11 cellular contexts compared by ENCODE assay signal in genomic region chr7:48096273-48096672, GRCh38. TPM values are rescaled to one million over a fixed set of nuclear protein-coding genes. Genes with fewer than 3 reads are reported as not detected.
DNase-seq lines count a peak whose midpoint lies in the region; ATAC-seq, FAIRE-seq and TF ChIP-seq lines count a peak whose summit lies in the region.
"Had no signal": no experiment of that assay in that cellular context is flagged by ENCODE, and none has a peak within 500 bp of the region (broad histone marks: within the 10 kb centered on the region; RNA-seq: fewer than 3 reads in every experiment).

No MANE protein-coding gene starts in this region.

- peaks cover 57% of the 10 kb centered on the region for H3K36me3 ChIP-seq in effector memory CD4-positive, alpha-beta T cell (ENCODE audit: control insufficient read depth, insufficient read depth, low read length)
- H3K36me3 ChIP-seq in small intestine (ENCODE audit: control insufficient read depth in 2 of 2, insufficient read depth in 2 of 2, low read length in 2 of 2) (peaks cover 9 to 24% of the 10 kb centered on the region in 2 donors), suprapubic skin (peaks cover 62% of the 10 kb centered on the region), Peyer's patch (peaks cover 0 to 76% (median 0%) of the 10 kb centered on the region in 3 donors)

- TF ChIP-seq POLR2A in suprapubic skin (IDR thresholded peaks at IDR 0.05) (no peak), Peyer's patch (IDR thresholded peaks at IDR 0.05) (no peak)

- no peaks in the 10 kb centered on the region for H3K27me3 ChIP-seq in effector memory CD4-positive, alpha-beta T cell (replicated peaks; ENCODE audit: control insufficient read depth, insufficient read depth, low read length, poor library complexity, severe bottlenecking)
- H3K27me3 ChIP-seq in small intestine (ENCODE audit: control insufficient read depth in 2 of 2, insufficient read depth in 2 of 2, low read length in 2 of 2) = no peaks in the 10 kb centered on the region
- no peaks in the 10 kb centered on the region for H3K27me3 ChIP-seq in suprapubic skin
- H3K27me3 ChIP-seq in Peyer's patch = no peaks in the 10 kb centered on the region

- H3K4me3 ChIP-seq in effector memory CD4-positive, alpha-beta T cell (ENCODE audit: insufficient read depth, low read depth, low read length, poor library complexity, severe bottlenecking) = peak overlapping the region; percentile 1
- no peak overlapping the region for H3K4me3 ChIP-seq in small intestine (ENCODE audit: low read depth in 1 of 2, low read length in 2 of 2)
- H3K4me3 ChIP-seq in suprapubic skin = no peak overlapping the region
- no peak overlapping the region for H3K4me3 ChIP-seq in Peyer's patch

- no peaks in the 10 kb centered on the region for H3K9me3 ChIP-seq in effector memory CD4-positive, alpha-beta T cell (ENCODE audit: control insufficient read depth, low read length)
- H3K9me3 ChIP-seq in small intestine (ENCODE audit: control insufficient read depth, low read depth) (no peaks in the 10 kb centered on the region), suprapubic skin (no peaks in the 10 kb centered on the region), Peyer's patch (no peaks in the 10 kb centered on the region)

- ATAC-seq in GM19452 (IDR thresholded peaks at IDR 0.05; ENCODE audit: unreplicated experiment) = no peak

- peak overlapping the region; percentile 61 for H3K27ac ChIP-seq in effector memory CD4-positive, alpha-beta T cell (ENCODE audit: insufficient read depth, low read length, poor library complexity, severe bottlenecking)
- H3K27ac ChIP-seq in small intestine (ENCODE audit: low read depth in 1 of 2, low read length in 1 of 2) = peak overlapping the region in 1 of 2 donors; percentile 47
- no peak overlapping the region for H3K27ac ChIP-seq in suprapubic skin
- peak overlapping the region in 1 of 4 donors; percentile 13 for H3K27ac ChIP-seq in Peyer's patch
- H3K27ac ChIP-seq: VCaP had no signal

- 74 to 80% (median 78%) methylated on average over 2 of the region's 2 CpGs for WGBS in small intestine, 3 donors
- WGBS in suprapubic skin = 77% methylated on average over 2 of the region's 2 CpGs

- H3K4me1 ChIP-seq in effector memory CD4-positive, alpha-beta T cell (ENCODE audit: control insufficient read depth, insufficient read depth, low read length, poor library complexity, severe bottlenecking) = peaks cover 54% of the 10 kb centered on the region
- H3K4me1 ChIP-seq in small intestine (ENCODE audit: control insufficient read depth in 2 of 2, insufficient read depth in 1 of 2, low read depth in 1 of 2, low read length in 1 of 2) (no peaks in the 10 kb centered on the region), suprapubic skin (peaks cover 16% of the 10 kb centered on the region), Peyer's patch (no peaks in the 10 kb centered on the region)

- no peak for TF ChIP-seq EP300 in suprapubic skin (IDR thresholded peaks at IDR 0.05)

- peak; percentile 54 for DNase-seq in activated CD8-positive, alpha-beta memory T cell treated with anti-CD3 and anti-CD28 coated beads for 24 hours
- no peak for DNase-seq in activated CD8-positive, alpha-beta memory T cell treated with anti-CD3 and anti-CD28 coated beads, Interleukin-2, amount 50 U/mL, for 4 hours
- DNase-seq in RKO (ENCODE audit: low spot score) (peak; percentile 66), small intestine (peak; percentile 32), suprapubic skin (ENCODE audit: low spot score in 2 of 2) (no peak), Peyer's patch (no peak)
- no peak for DNase-seq in effector memory CD4-positive, alpha-beta T cell
- DNase-seq: amniotic stem cell, NCI-H1930 had no signal

- TF ChIP-seq CTCF in suprapubic skin (IDR thresholded peaks at IDR 0.05) = no peak
- no peak for TF ChIP-seq CTCF in Peyer's patch (IDR thresholded peaks at IDR 0.05)

- no peak for FAIRE-seq in small intestine (lab: Jason Lieb, UNC)

RNA-seq across cellular contexts. Expression of gene UPP1, which starts 7.2 kb away (rescaled TPM):
- polyA plus RNA-seq in small intestine = 100 to 1,000 TPM in 1 of 3 donors, 10 to 100 TPM in 2; 42.4 to 105 (median 75.8) TPM
- 10 to 100 TPM in 1 of 4 donors, 1 to 10 TPM in 3; 2.2 to 11.9 (median 4.2) TPM for total RNA-seq in suprapubic skin
- total RNA-seq in Peyer's patch = 10 to 100 TPM; 15.4 to 24.0 (median 16.4) TPM

Comparison
In these comparisons a context has a peak if more than half of its experiments do, and no peak if none do; other contexts are left out.
1. DNase-seq: peak in activated CD8-positive, alpha-beta memory T cell treated with anti-CD3 and anti-CD28 coated beads for 24 hours (single experiment), RKO (single experiment) and small intestine (single experiment); none in activated CD8-positive, alpha-beta memory T cell treated with anti-CD3 and anti-CD28 coated beads, Interleukin-2, amount 50 U/mL, for 4 hours (single experiment), effector memory CD4-positive, alpha-beta T cell (0 of 3), suprapubic skin (0 of 2) and Peyer's patch (0 of 3).